Comparison of ENCODE assay signal across 10 cellular contexts in genomic region chr22:39183991-39184585, GRCh38. TPM values are rescaled to one million over a fixed set of nuclear protein-coding genes. Genes with fewer than 3 reads are reported as not detected.
A peak's percentile ranks its signal among the peaks of the same experiment; 100 is the strongest.
DNase-seq lines count a peak whose midpoint lies in the region; ATAC-seq and TF ChIP-seq lines count a peak whose summit lies in the region.
"Had no signal": no experiment of that assay in that cellular context is flagged by ENCODE, and none has a peak within 500 bp of the region (broad histone marks: within the 10 kb centered on the region; RNA-seq: fewer than 3 reads in every experiment).

No MANE protein-coding gene starts in this region.

- no peaks in the 10 kb centered on the region for H3K9me3 Mint-ChIP-seq in activated T-helper 17 cell treated with anti-CD3 and anti-CD28 coated beads, Interleukin-2, amount 50 U/mL, for 72 hours
- H3K9me3 Mint-ChIP-seq in immature natural killer cell: no peaks in the 10 kb centered on the region
- H3K9me3 Mint-ChIP-seq: CD4-positive, alpha-beta T cell had no signal

- H3K36me3 Mint-ChIP-seq in activated T-helper 17 cell treated with anti-CD3 and anti-CD28 coated beads, Interleukin-2, amount 50 U/mL, for 72 hours (ENCODE audit: low read depth): no peaks in the 10 kb centered on the region
- H3K36me3 Mint-ChIP-seq in immature natural killer cell: peaks cover 0 to 3% (median 0%) of the 10 kb centered on the region in 3 donors

- TF ChIP-seq CTCF in fibroblast of villous mesenchyme (IDR thresholded peaks at IDR 0.05; ENCODE audit: insufficient read depth, low read depth, low read length): no peak

- no peaks in the 10 kb centered on the region for H3K4me1 Mint-ChIP-seq in activated T-helper 17 cell treated with anti-CD3 and anti-CD28 coated beads, Interleukin-2, amount 50 U/mL, for 72 hours
- H3K4me1 Mint-ChIP-seq in immature natural killer cell: peaks cover 16 to 21% of the 10 kb centered on the region in 2 donors

- H3K4me3 Mint-ChIP-seq in activated T-helper 17 cell treated with anti-CD3 and anti-CD28 coated beads, Interleukin-2, amount 50 U/mL, for 72 hours: no peak overlapping the region
- no peak overlapping the region for H3K4me3 Mint-ChIP-seq in immature natural killer cell
- H3K4me3 Mint-ChIP-seq: CD4-positive, alpha-beta T cell had no signal

- ATAC-seq in activated T-helper 17 cell treated with anti-CD3 and anti-CD28 coated beads, Interleukin-2, amount 50 U/mL, for 72 hours (replicated peaks): no peak
- ATAC-seq in GM19455 (IDR thresholded peaks at IDR 0.05; ENCODE audit: unreplicated experiment): no peak

- no peak overlapping the region for H3K4me3 ChIP-seq in fibroblast of villous mesenchyme (ENCODE audit: low read depth, low read length)

- H3K27ac Mint-ChIP-seq in activated T-helper 17 cell treated with anti-CD3 and anti-CD28 coated beads, Interleukin-2, amount 50 U/mL, for 72 hours: no peak overlapping the region
- H3K27ac Mint-ChIP-seq in immature natural killer cell: no peak overlapping the region
- H3K27ac Mint-ChIP-seq: CD4-positive, alpha-beta T cell had no signal

- H3K27me3 Mint-ChIP-seq in activated T-helper 17 cell treated with anti-CD3 and anti-CD28 coated beads, Interleukin-2, amount 50 U/mL, for 72 hours: peaks cover 6% of the 10 kb centered on the region
- peaks cover 1 to 11% (median 5%) of the 10 kb centered on the region in 3 donors for H3K27me3 Mint-ChIP-seq in immature natural killer cell (ENCODE audit: low read depth in 3 of 3)
- H3K27me3 Mint-ChIP-seq: CD4-positive, alpha-beta T cell had no signal

- DNase-seq in AG08396 (ENCODE audit: low spot score) (peak; percentile 57), NCI-H226 (peak; percentile 49), fibroblast of villous mesenchyme (ENCODE audit: low read depth) (peak; percentile 86), myocyte (ENCODE audit: low read depth) (peak; percentile 80), cerebellum (ENCODE audit: low spot score) (no peak), immature natural killer cell (no peak)
- DNase-seq: activated CD4-positive, alpha-beta T cell treated with anti-CD3 and anti-CD28 coated beads, Interleukin-2, amount 50 U/mL, for 1 hour; CD4-positive, alpha-beta T cell had no signal

RNA-seq across cellular contexts. Expression of gene CBX7, which starts 31.6 kb away (rescaled TPM):
- total RNA-seq in fibroblast of villous mesenchyme: 3.9 and 5.2 TPM in 2 replicates
- total RNA-seq in myocyte: 5.3 and 5.5 TPM in 2 replicates
- 11.8 TPM for polyA plus RNA-seq in myocyte (2012)
- 10 to 100 TPM; 21.5 to 82.9 TPM for total RNA-seq in activated T-helper 17 cell treated with anti-CD3 and anti-CD28 coated beads, Interleukin-2, amount 50 U/mL, for 72 hours
- total RNA-seq in cerebellum: 8.6 TPM
- polyA plus RNA-seq in immature natural killer cell: 1 to 10 TPM; 4.5 to 9.6 (median 9.1) TPM

Comparison
In these comparisons a context has a peak if more than half of its experiments do, and no peak if none do; other contexts are left out.
1. DNase-seq: peak in AG08396 (single experiment), NCI-H226 (single experiment), fibroblast of villous mesenchyme (single experiment) and myocyte (single experiment); none in cerebellum (single experiment) and immature natural killer cell (0 of 3).